In the genomic region with DNA sequence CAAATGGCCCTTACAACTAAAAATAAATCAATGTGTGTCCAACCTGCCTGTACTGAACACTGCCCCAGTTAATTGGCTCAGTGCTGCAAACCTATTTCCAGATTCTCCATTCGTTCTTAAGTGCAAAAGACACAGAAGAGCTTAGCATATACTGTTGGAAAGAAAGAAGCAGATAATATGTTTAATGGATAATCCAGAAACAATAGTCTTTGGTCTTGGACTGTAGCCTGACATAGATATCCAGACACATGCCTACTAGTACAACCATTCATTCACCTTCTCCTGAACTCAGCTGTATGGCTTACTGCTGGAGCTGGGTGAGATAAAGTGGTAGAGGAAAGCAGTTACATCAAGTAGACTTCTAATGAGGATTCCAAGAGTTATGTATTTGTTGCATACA, we compare ENCODE assay signal across 32 cellular contexts.
"Had no signal": no experiment of that assay in that cellular context is flagged by ENCODE, and none has a peak within 500 bp of the region (broad histone marks: within the 10 kb centered on the region; RNA-seq: fewer than 3 reads in every experiment).

No MANE protein-coding gene starts in this region.

- H3K4me3 ChIP-seq: SJCRH30, SK-N-MC had no signal

- H3K4me1 Mint-ChIP-seq: activated CD4-positive, alpha-beta memory T cell treated with anti-CD3 and anti-CD28 coated beads, Interleukin-2, amount 10 ng/mL, durations not matched to agents 7 days and 5 days; activated CD8-positive, alpha-beta memory T cell treated with anti-CD3 and anti-CD28 coated beads, Interleukin-2, amount 10 ng/mL, durations not matched to agents 7 days and 5 days; activated naive CD8-positive, alpha-beta T cell treated with anti-CD3 and anti-CD28 coated beads for 36 hours had no signal

- H3K9me3 ChIP-seq: SJCRH30 had no signal

- ATAC-seq: activated CD8-positive, alpha-beta memory T cell treated with anti-CD3 and anti-CD28 coated beads, Interleukin-2, amount 10 ng/mL, durations not matched to agents 7 days and 5 days; Panc1 had no signal

- H3K36me3 Mint-ChIP-seq: activated CD8-positive, alpha-beta memory T cell treated with anti-CD3 and anti-CD28 coated beads, Interleukin-2, amount 10 ng/mL, durations not matched to agents 7 days and 5 days; activated naive CD8-positive, alpha-beta T cell treated with anti-CD3 and anti-CD28 coated beads for 36 hours had no signal

- H3K36me3 ChIP-seq: brain microvascular endothelial cell, SJCRH30, WERI-Rb-1 had no signal

- H3K27me3 ChIP-seq: brain microvascular endothelial cell, SJCRH30 had no signal

- DNase-seq: activated CD4-positive, alpha-beta memory T cell treated with anti-CD3 and anti-CD28 coated beads, Interleukin-2, amount 10 ng/mL, durations not matched to agents 7 days and 5 days; activated CD4-positive, alpha-beta T cell treated with anti-CD3 and anti-CD28 coated beads for 1 hour; activated CD4-positive, alpha-beta T cell treated with anti-CD3 and anti-CD28 coated beads for 48 hours; activated CD4-positive, CD25-positive, alpha-beta regulatory T cell; activated CD8-positive, alpha-beta memory T cell treated with anti-CD3 and anti-CD28 coated beads for 24 hours; activated CD8-positive, alpha-beta memory T cell treated with anti-CD3 and anti-CD28 coated beads, Interleukin-2, amount 10 ng/mL, durations not matched to agents 7 days and 5 days; activated CD8-positive, alpha-beta memory T cell treated with anti-CD3 and anti-CD28 coated beads, Interleukin-2, amount 50 U/mL, for 48 hours; activated effector memory CD4-positive, alpha-beta T cell treated with Interleukin-2 at 50 U/mL for 16 hours; activated naive CD4-positive, alpha-beta T cell; activated naive CD4-positive, alpha-beta T cell treated with anti-CD3 and anti-CD28 coated beads, Interleukin-2, amount 50 U/mL, for 16 hours; activated naive CD8-positive, alpha-beta T cell treated with anti-CD3 and anti-CD28 coated beads for 36 hours; activated T-cell treated with anti-CD3 and anti-CD28 coated beads, Interleukin-2, amount 50 U/mL, for 48 hours; amniotic stem cell; brain microvascular endothelial cell; KG1; MM.1S; NCI-H1092 treated with DMSO at 0.1 percent for 48 hours; NCI-H1417; NCI-H146; NCI-H187; NCI-H2029 treated with DMSO at 0.1 percent for 48 hours; NCI-H2107; NCI-H2171; NCI-H510A; NCI-H526 treated with DMSO at 0.1 percent for 48 hours; NCI-H774; SHP77; SJCRH30; T1000; WERI-Rb-1 had no signal

- H3K27ac Mint-ChIP-seq: activated CD4-positive, alpha-beta memory T cell treated with anti-CD3 and anti-CD28 coated beads, Interleukin-2, amount 10 ng/mL, durations not matched to agents 7 days and 5 days; activated CD8-positive, alpha-beta memory T cell treated with anti-CD3 and anti-CD28 coated beads, Interleukin-2, amount 10 ng/mL, durations not matched to agents 7 days and 5 days; activated naive CD8-positive, alpha-beta T cell treated with anti-CD3 and anti-CD28 coated beads for 36 hours had no signal

- H3K4me3 Mint-ChIP-seq: activated CD4-positive, alpha-beta memory T cell treated with anti-CD3 and anti-CD28 coated beads, Interleukin-2, amount 10 ng/mL, durations not matched to agents 7 days and 5 days; activated CD8-positive, alpha-beta memory T cell treated with anti-CD3 and anti-CD28 coated beads, Interleukin-2, amount 10 ng/mL, durations not matched to agents 7 days and 5 days; activated naive CD8-positive, alpha-beta T cell treated with anti-CD3 and anti-CD28 coated beads for 36 hours had no signal

- H3K27me3 Mint-ChIP-seq: activated CD4-positive, alpha-beta memory T cell treated with anti-CD3 and anti-CD28 coated beads, Interleukin-2, amount 10 ng/mL, durations not matched to agents 7 days and 5 days; activated CD8-positive, alpha-beta memory T cell treated with anti-CD3 and anti-CD28 coated beads, Interleukin-2, amount 10 ng/mL, durations not matched to agents 7 days and 5 days had no signal

- H3K9me3 Mint-ChIP-seq: activated CD4-positive, alpha-beta memory T cell treated with anti-CD3 and anti-CD28 coated beads, Interleukin-2, amount 10 ng/mL, durations not matched to agents 7 days and 5 days; activated naive CD8-positive, alpha-beta T cell treated with anti-CD3 and anti-CD28 coated beads for 36 hours had no signal

- H3K27ac ChIP-seq: SJCRH30, WERI-Rb-1 had no signal
